13 cellular contexts compared by ENCODE assay signal in the genomic region with DNA sequence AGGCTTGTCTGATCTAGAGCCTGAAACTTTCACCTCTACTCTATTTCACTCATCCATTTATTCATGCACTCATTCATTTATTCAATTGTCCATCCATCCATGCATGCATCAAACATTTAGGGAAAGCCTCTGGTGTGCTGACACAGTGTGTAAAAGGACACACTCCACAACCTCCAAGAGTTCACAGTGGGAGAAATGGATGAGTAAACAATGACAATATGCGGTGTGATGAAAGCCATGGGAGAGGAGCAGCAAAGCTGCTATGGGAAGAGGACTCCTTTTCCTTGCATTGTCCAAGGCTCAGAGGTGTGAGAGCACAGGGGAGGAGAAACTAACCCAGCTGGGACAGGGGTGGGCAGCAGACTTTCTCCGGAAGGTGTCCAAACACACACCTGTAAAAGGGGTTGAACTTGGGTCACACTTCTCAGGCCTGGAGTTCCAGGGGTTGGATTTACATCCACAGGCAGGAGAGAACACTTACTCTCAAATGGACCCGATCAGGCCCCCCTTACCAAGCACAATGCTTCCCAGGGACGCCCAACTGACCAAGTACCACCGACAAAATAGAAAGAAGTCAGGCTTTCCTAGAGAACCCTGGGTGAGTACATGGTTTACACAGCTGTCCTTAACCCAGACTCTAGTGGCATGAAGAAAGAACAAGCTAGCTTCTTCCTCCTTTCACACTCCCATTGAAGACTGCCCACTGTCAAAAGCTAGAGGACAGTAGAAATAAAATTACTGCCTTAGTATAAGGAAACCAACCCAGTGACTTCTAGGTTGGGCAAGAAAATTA. TPM values are rescaled to one million over a fixed set of nuclear protein-coding genes. Genes with fewer than 3 reads are reported as not detected.
DNase-seq lines count a peak whose midpoint lies in the region; ATAC-seq and TF ChIP-seq lines count a peak whose summit lies in the region.
"Had no signal": no experiment of that assay in that cellular context is flagged by ENCODE, and none has a peak within 500 bp of the region (broad histone marks: within the 10 kb centered on the region; RNA-seq: fewer than 3 reads in every experiment).

No MANE protein-coding gene starts in this region.

- intact Hi-C loops in ascending aorta (cut with DNase I): no loop called here
- intact Hi-C loops in lower lobe of right lung (cut with DNase I): no loop called here

- H3K4me3 ChIP-seq in ascending aorta: no peak overlapping the region
- H3K4me3 ChIP-seq in lower lobe of right lung: no peak overlapping the region
- H3K4me3 ChIP-seq in thoracic aorta: no peak overlapping the region

- DNase-seq in SIG-M5 treated with dmso at 0.1 percent for 504 hours (lab: John Stamatoyannopoulos, UW; ENCODE audit: unreplicated experiment) (peak; percentile 58), SIG-M5 (lab: John Stamatoyannopoulos, UW) (no peak), ascending aorta (ENCODE audit: low spot score in 2 of 2) (peak in 1 of 2 donors; percentile 31), lower lobe of right lung (no peak), thoracic aorta (ENCODE audit: low spot score) (no peak), foreskin melanocyte (no peak), NCI-H1092 treated with DMSO at 0.1 percent for 48 hours (lab: John Stamatoyannopoulos, UW) (no peak)
- DNase-seq: activated CD8-positive, alpha-beta memory T cell treated with anti-CD3 and anti-CD28 coated beads for 24 hours; effector CD4-positive, alpha-beta T cell; GF-D8; GOT3; NCI-H524 had no signal

- H3K4me1 ChIP-seq in ascending aorta (peaks cover 12 to 26% of the 10 kb centered on the region in 2 donors), lower lobe of right lung (peaks cover 74% of the 10 kb centered on the region), thoracic aorta (ENCODE audit: control insufficient read depth in 1 of 2, low read depth in 2 of 2) (peaks cover 26 to 36% of the 10 kb centered on the region in 2 donors)

- ATAC-seq in lower lobe of right lung (peak; percentile 36 to 64), thoracic aorta (ENCODE audit: insufficient number of reproducible peaks, low FRiP score, low read depth) (no peak), GM19397 (IDR thresholded peaks at IDR 0.05; ENCODE audit: unreplicated experiment) (no peak)

- H3K27me3 ChIP-seq in ascending aorta (no peaks in the 10 kb centered on the region), lower lobe of right lung (ENCODE audit: low read depth) (no peaks in the 10 kb centered on the region), thoracic aorta (replicated peaks; ENCODE audit: insufficient read depth) (no peaks in the 10 kb centered on the region)

- no peaks in the 10 kb centered on the region for H3K9me3 ChIP-seq in ascending aorta
- H3K9me3 ChIP-seq in lower lobe of right lung: no peaks in the 10 kb centered on the region
- H3K9me3 ChIP-seq in thoracic aorta: no peaks in the 10 kb centered on the region

- H3K27ac ChIP-seq in ascending aorta (peak overlapping the region; percentile 41 to 85), lower lobe of right lung (peak overlapping the region; percentile 81), thoracic aorta (peak overlapping the region; percentile 72 to 83)

- TF ChIP-seq CTCF in ascending aorta (IDR thresholded peaks at IDR 0.05): no peak
- no peak for TF ChIP-seq CTCF in lower lobe of right lung (IDR thresholded peaks at IDR 0.05)
- no peak for TF ChIP-seq CTCF in thoracic aorta (IDR thresholded peaks at IDR 0.05)

- H3K36me3 ChIP-seq in ascending aorta (no peaks in the 10 kb centered on the region), lower lobe of right lung (no peaks in the 10 kb centered on the region), thoracic aorta (no peaks in the 10 kb centered on the region)

RNA-seq across cellular contexts. Expression of a gene that starts 21.3 kb away (rescaled TPM):
- total RNA-seq in ascending aorta (135 TPM), lower lobe of right lung (47.1 TPM), thoracic aorta (10 to 100 TPM; 62.5 to 72.2 TPM)

RNA-seq across cellular contexts. Expression of a gene that starts 22.2 kb away (rescaled TPM):
- total RNA-seq in ascending aorta: 3.0 TPM
- 43.2 TPM for total RNA-seq in lower lobe of right lung
- total RNA-seq in thoracic aorta: 10 to 100 TPM; 22.6 to 36.0 TPM

RNA-seq across cellular contexts. Expression of a gene that starts 35.8 kb away (rescaled TPM):
- total RNA-seq in ascending aorta (not detected), lower lobe of right lung (0.32 TPM), thoracic aorta (not detected)

Comparison
In these comparisons a context has a peak if more than half of its experiments do, and no peak if none do; other contexts are left out.
1. ATAC-seq: peak in lower lobe of right lung (2 of 2); none in thoracic aorta (single experiment) and GM19397 (single experiment).
2. Peak in every context shown above with its lines, with median percentiles within 50 percentile points of each other: H3K27ac ChIP-seq.